ENCODE assay signal across 1 cellular context in genomic region chr10:59243611-59244195, GRCh38.
TF ChIP-seq lines count a peak whose summit lies in the region.

No MANE protein-coding gene starts in this region.

TF ChIP-seq in GM23338, 12 proteins besides CTCF, POLR2A, EP300 and RAD21 (continued from another document):
- TF ChIP-seq, protein P1, sequence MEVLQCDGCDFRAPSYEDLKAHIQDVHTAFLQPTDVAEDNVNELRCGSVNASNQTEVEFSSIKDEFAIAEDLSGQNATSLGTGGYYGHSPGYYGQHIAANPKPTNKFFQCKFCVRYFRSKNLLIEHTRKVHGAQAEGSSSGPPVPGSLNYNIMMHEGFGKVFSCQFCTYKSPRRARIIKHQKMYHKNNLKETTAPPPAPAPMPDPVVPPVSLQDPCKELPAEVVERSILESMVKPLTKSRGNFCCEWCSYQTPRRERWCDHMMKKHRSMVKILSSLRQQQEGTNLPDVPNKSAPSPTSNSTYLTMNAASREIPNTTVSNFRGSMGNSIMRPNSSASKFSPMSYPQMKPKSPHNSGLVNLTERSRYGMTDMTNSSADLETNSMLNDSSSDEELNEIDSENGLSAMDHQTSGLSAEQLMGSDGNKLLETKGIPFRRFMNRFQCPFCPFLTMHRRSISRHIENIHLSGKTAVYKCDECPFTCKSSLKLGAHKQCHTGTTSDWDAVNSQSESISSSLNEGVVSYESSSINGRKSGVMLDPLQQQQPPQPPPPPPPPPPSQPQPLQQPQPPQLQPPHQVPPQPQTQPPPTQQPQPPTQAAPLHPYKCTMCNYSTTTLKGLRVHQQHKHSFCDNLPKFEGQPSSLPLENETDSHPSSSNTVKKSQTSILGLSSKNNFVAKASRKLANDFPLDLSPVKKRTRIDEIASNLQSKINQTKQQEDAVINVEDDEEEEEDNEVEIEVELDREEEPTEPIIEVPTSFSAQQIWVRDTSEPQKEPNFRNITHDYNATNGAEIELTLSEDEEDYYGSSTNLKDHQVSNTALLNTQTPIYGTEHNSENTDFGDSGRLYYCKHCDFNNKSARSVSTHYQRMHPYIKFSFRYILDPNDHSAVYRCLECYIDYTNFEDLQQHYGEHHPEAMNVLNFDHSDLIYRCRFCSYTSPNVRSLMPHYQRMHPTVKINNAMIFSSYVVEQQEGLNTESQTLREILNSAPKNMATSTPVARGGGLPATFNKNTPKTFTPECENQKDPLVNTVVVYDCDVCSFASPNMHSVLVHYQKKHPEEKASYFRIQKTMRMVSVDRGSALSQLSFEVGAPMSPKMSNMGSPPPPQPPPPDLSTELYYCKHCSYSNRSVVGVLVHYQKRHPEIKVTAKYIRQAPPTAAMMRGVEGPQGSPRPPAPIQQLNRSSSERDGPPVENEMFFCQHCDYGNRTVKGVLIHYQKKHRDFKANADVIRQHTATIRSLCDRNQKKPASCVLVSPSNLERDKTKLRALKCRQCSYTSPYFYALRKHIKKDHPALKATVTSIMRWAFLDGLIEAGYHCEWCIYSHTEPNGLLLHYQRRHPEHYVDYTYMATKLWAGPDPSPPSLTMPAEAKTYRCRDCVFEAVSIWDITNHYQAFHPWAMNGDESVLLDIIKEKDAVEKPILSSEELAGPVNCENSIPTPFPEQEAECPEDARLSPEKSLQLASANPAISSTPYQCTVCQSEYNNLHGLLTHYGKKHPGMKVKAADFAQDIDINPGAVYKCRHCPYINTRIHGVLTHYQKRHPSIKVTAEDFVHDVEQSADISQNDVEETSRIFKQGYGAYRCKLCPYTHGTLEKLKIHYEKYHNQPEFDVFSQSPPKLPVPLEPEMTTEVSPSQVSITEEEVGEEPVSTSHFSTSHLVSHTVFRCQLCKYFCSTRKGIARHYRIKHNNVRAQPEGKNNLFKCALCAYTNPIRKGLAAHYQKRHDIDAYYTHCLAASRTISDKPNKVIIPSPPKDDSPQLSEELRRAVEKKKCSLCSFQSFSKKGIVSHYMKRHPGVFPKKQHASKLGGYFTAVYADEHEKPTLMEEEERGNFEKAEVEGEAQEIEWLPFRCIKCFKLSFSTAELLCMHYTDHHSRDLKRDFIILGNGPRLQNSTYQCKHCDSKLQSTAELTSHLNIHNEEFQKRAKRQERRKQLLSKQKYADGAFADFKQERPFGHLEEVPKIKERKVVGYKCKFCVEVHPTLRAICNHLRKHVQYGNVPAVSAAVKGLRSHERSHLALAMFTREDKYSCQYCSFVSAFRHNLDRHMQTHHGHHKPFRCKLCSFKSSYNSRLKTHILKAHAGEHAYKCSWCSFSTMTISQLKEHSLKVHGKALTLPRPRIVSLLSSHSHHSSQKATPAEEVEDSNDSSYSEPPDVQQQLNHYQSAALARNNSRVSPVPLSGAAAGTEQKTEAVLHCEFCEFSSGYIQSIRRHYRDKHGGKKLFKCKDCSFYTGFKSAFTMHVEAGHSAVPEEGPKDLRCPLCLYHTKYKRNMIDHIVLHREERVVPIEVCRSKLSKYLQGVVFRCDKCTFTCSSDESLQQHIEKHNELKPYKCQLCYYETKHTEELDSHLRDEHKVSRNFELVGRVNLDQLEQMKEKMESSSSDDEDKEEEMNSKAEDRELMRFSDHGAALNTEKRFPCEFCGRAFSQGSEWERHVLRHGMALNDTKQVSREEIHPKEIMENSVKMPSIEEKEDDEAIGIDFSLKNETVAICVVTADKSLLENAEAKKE (CRISPR knock-in tag; IDR thresholded peaks at IDR 0.05) = no peak
